Comparison of ENCODE assay signal across 31 cellular contexts in genomic region chr4:32318926-32319325, GRCh38.
"Had no signal": no experiment of that assay in that cellular context is flagged by ENCODE, and none has a peak within 500 bp of the region (broad histone marks: within the 10 kb centered on the region; RNA-seq: fewer than 3 reads in every experiment).

No MANE protein-coding gene starts in this region.

- H3K36me3 ChIP-seq: adrenal gland, ascending aorta, brain microvascular endothelial cell, breast epithelium, cardiac muscle cell had no signal

- H3K4me1 ChIP-seq: adrenal gland, ascending aorta, body of pancreas, breast epithelium had no signal

- H3K4me3 ChIP-seq: adrenal gland, ascending aorta, body of pancreas, breast epithelium, cardiac muscle cell had no signal

- H3K27me3 ChIP-seq: adrenal gland, ascending aorta, body of pancreas, brain microvascular endothelial cell, breast epithelium, cardiac muscle cell had no signal

- H3K9me3 ChIP-seq: adrenal gland, ascending aorta had no signal

- H3K27ac ChIP-seq: adrenal gland, ascending aorta, body of pancreas, brain microvascular endothelial cell, breast epithelium, cardiac muscle cell had no signal

- DNase-seq: activated effector memory CD4-positive, alpha-beta T cell treated with anti-CD3 and anti-CD28 coated beads, Interleukin-2, amount 50 U/mL, for 16 hours; activated effector memory CD4-positive, alpha-beta T cell treated with Interleukin-2 at 50 U/mL for 16 hours; activated gamma-delta T cell; activated gamma-delta T cell treated with Interleukin-2 at 50 U/mL for 16 hours; activated naive CD4-positive, alpha-beta T cell; activated naive CD4-positive, alpha-beta T cell treated with anti-CD3 and anti-CD28 coated beads for 36 hours; activated naive CD4-positive, alpha-beta T cell treated with anti-CD3 and anti-CD28 coated beads, Interleukin-2, amount 10 ng/mL, durations not matched to agents 7 days and 5 days; activated naive CD4-positive, alpha-beta T cell treated with anti-CD3 and anti-CD28 coated beads, Interleukin-2, amount 50 U/mL, for 16 hours; activated naive CD4-positive, alpha-beta T cell treated with Interleukin-2 at 50 U/mL for 16 hours; activated naive CD8-positive, alpha-beta T cell treated with anti-CD3 and anti-CD28 coated beads for 36 hours; activated naive CD8-positive, alpha-beta T cell treated with anti-CD3 and anti-CD28 coated beads, Interleukin-2, amount 10 ng/mL, durations not matched to agents 7 days and 5 days; activated naive CD8-positive, alpha-beta T cell treated with anti-CD3 and anti-CD28 coated beads, Interleukin-2, amount 50 U/mL, for 24 hours; activated T-cell treated with anti-CD3 and anti-CD28 coated beads, Interleukin-2, amount 50 U/mL, for 1 hour; activated T-cell treated with anti-CD3 and anti-CD28 coated beads, Interleukin-2, amount 50 U/mL, for 24 hours; activated T-cell treated with anti-CD3 and anti-CD28 coated beads, Interleukin-2, amount 50 U/mL, for 4 hours; activated T-cell treated with anti-CD3 and anti-CD28 coated beads, Interleukin-2, amount 50 U/mL, for 48 hours; activated T-cell treated with anti-CD3 and anti-CD28 coated beads, Interleukin-2, amount 50 U/mL, for 72 hours; adrenal gland; amniotic stem cell; amygdala; anterior cingulate cortex; body of pancreas; brain microvascular endothelial cell; caudate nucleus; central memory CD4-positive, alpha-beta T cell; cerebellar nuclear complex had no signal

- FAIRE-seq: astrocyte, bronchial epithelial cell had no signal
